ENCODE assay signal across 19 cellular contexts in the genomic region with DNA sequence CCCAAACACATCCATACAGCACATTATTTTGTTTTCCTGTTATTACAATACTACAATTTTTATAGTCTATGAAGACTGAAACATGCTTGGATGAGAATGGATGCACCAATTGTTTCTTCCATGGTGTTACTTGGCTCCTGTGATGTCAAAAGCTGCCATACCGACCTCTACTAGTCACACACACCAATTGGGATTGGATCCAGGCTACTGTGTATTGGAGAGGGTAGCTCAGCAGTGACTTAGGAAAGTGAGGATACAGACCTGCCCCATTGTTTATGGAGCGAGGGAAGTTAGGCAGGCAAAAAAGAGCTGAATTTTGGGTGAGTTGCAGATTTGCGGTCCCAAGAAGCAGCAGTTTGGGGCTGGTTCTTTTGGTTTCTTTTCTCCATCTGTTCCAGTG. TPM values are rescaled to one million over a fixed set of nuclear protein-coding genes. Genes with fewer than 3 reads are reported as not detected.
DNase-seq lines count a peak whose midpoint lies in the region; ATAC-seq and TF ChIP-seq lines count a peak whose summit lies in the region.
"Had no signal": no experiment of that assay in that cellular context is flagged by ENCODE, and none has a peak within 500 bp of the region (broad histone marks: within the 10 kb centered on the region; RNA-seq: fewer than 3 reads in every experiment).

No MANE protein-coding gene starts in this region.

- H3K27me3 Mint-ChIP-seq in effector memory CD8-positive, alpha-beta T cell = no peaks in the 10 kb centered on the region
- H3K27me3 Mint-ChIP-seq: IgD-negative memory B cell had no signal

- H3K4ac ChIP-seq in mesendoderm (ENCODE audit: low read depth, low read length) = no peak overlapping the region

- TF ChIP-seq CTCF in heart left ventricle (IDR thresholded peaks at IDR 0.05) = no peak

- H3K4me1 Mint-ChIP-seq in effector memory CD8-positive, alpha-beta T cell (ENCODE audit: low read depth in 2 of 2) = no peaks in the 10 kb centered on the region
- H3K4me1 Mint-ChIP-seq: IgD-negative memory B cell had no signal

- no peak overlapping the region for H3K4me3 ChIP-seq in heart left ventricle
- no peak overlapping the region for H3K4me3 ChIP-seq in mesendoderm (ENCODE audit: low read length)
- H3K4me3 ChIP-seq: MG63 had no signal

- H4K8ac ChIP-seq in mesendoderm (ENCODE audit: low read depth, low read length) = no peak overlapping the region

- H3K79me1 ChIP-seq in mesendoderm (ENCODE audit: low read length) = no peaks in the 10 kb centered on the region

- H3K9ac ChIP-seq in mesendoderm (ENCODE audit: low read length) = no peak overlapping the region

- no peak overlapping the region for H2BK15ac ChIP-seq in mesendoderm (replicated peaks; ENCODE audit: low read depth)

- intact Hi-C loops in heart left ventricle (cut with DNase I) = no loop called here
- intact Hi-C loops in left cardiac atrium (cut with DNase I) = no loop called here

- no peak overlapping the region for H3K4me3 Mint-ChIP-seq in effector memory CD8-positive, alpha-beta T cell
- H3K4me3 Mint-ChIP-seq: IgD-negative memory B cell had no signal

- no peak for TF ChIP-seq POLR2A in heart left ventricle (IDR thresholded peaks at IDR 0.05)

- H3K27ac ChIP-seq in heart left ventricle = no peak overlapping the region
- H3K27ac ChIP-seq in mesendoderm (ENCODE audit: low read depth, low read length) = no peak overlapping the region
- H3K27ac ChIP-seq: C4-2B had no signal

- ATAC-seq in heart left ventricle (peak in 3 of 4 donors; percentile 57 to 74 (median 70)), left cardiac atrium (no peak), HG03565 (IDR thresholded peaks at IDR 0.05; ENCODE audit: unreplicated experiment) (no peak)
- ATAC-seq in effector memory CD8-positive, alpha-beta T cell (replicated peaks) = no peak

- H3K36me3 ChIP-seq in heart left ventricle = no peaks in the 10 kb centered on the region
- H3K36me3 ChIP-seq in mesendoderm (ENCODE audit: control insufficient read depth, insufficient read depth, low read length) = no peaks in the 10 kb centered on the region
- H3K36me3 ChIP-seq: MG63 had no signal

- no peaks in the 10 kb centered on the region for H3K9me3 Mint-ChIP-seq in effector memory CD8-positive, alpha-beta T cell
- H3K9me3 Mint-ChIP-seq: IgD-negative memory B cell had no signal

- H3K18ac ChIP-seq in mesendoderm (ENCODE audit: low read length) = no peak overlapping the region

- no peak overlapping the region for H3K27ac Mint-ChIP-seq in effector memory CD8-positive, alpha-beta T cell
- H3K27ac Mint-ChIP-seq: IgD-negative memory B cell had no signal

- no peaks in the 10 kb centered on the region for H3K36me3 Mint-ChIP-seq in effector memory CD8-positive, alpha-beta T cell (ENCODE audit: insufficient read depth)

- no peak overlapping the region for H3K23ac ChIP-seq in mesendoderm (ENCODE audit: low read length)

- no peak overlapping the region for H2BK120ac ChIP-seq in mesendoderm (ENCODE audit: low read depth, low read length)

- no peak overlapping the region for H2AK5ac ChIP-seq in mesendoderm (ENCODE audit: low read length)

- H3K56ac ChIP-seq in mesendoderm (ENCODE audit: low read length) = no peak overlapping the region

- peaks cover 0 to 14% (median 0%) of the 10 kb centered on the region in 12 donors for H3K4me1 ChIP-seq in heart left ventricle
- no peaks in the 10 kb centered on the region for H3K4me1 ChIP-seq in mesendoderm (ENCODE audit: control insufficient read depth, low read depth, low read length)

- H3K9me3 ChIP-seq in heart left ventricle = no peaks in the 10 kb centered on the region
- H3K9me3 ChIP-seq: MG63 had no signal

- H4K5ac ChIP-seq in mesendoderm (ENCODE audit: low read length) = no peak overlapping the region

- no peak for DNase-seq in heart left ventricle
- no peak for DNase-seq in left cardiac atrium
- peak; percentile 19 for DNase-seq in M059J (ENCODE audit: low read depth)
- DNase-seq in mesendoderm = peak; percentile 28
- no peak for DNase-seq in stimulated activated naive CD4-positive, alpha-beta T cell (lab: John Stamatoyannopoulos, UW)
- DNase-seq in stimulated activated CD4-positive, alpha-beta T cell treated with anti-CD3 and anti-CD28 coated beads, Interleukin-12 subunit alpha, Interleukin-12 subunit beta, amount 100 ng/mL, for 4 hours = no peak
- DNase-seq in effector memory CD8-positive, alpha-beta T cell = no peak
- DNase-seq: HCEC 1CT, Karpas-422, MG63, NCI-H1092, NCI-H1436 treated with DMSO at 0.1 percent for 48 hours, NCI-H2029, NCI-H345, NCI-H524 treated with DMSO at 0.1 percent for 48 hours, RPMI8226 had no signal

- WGBS in heart left ventricle, 4 donors = 65 to 78% (median 71%) methylated on average over 3 of the region's 3 CpGs
- WGBS in mesendoderm (ENCODE audit: extremely low coverage, insufficient coverage, low lambda C conversion rate) = no CpG with 5 or more reads among the region's 3 CpGs

- no peaks in the 10 kb centered on the region for H3K79me2 ChIP-seq in mesendoderm (ENCODE audit: control insufficient read depth, insufficient read depth, low read length)

- no peaks in the 10 kb centered on the region for H3K27me3 ChIP-seq in heart left ventricle
- H3K27me3 ChIP-seq in mesendoderm (ENCODE audit: insufficient read depth, low read length, poor library complexity) = no peaks in the 10 kb centered on the region
- H3K27me3 ChIP-seq: MG63 had no signal

- no peak overlapping the region for H2BK5ac ChIP-seq in mesendoderm (ENCODE audit: low read length)

- H3K4me2 ChIP-seq in mesendoderm (ENCODE audit: low read length) = no peak overlapping the region

RNA-seq across cellular contexts. Expression of gene AKAP6, which starts 30.8 kb away (rescaled TPM):
- total RNA-seq in heart left ventricle = 100 to 1,000 TPM; 157 to 303 (median 232) TPM
- polyA plus RNA-seq in heart left ventricle = 10 to 100 TPM; 20.4 to 49.3 TPM
- 100 to 1,000 TPM in 1 of 2 donors, 10 to 100 TPM in 1; 98.2 to 111 TPM for total RNA-seq in left cardiac atrium
- total RNA-seq in M059J (2014; rRNA removed; shearing (Covaris generic)) = 27.4 and 40.6 TPM in 2 replicates
- 0.24 TPM for polyA plus RNA-seq in mesendoderm (2013, experiment 1 of 2)
- polyA plus RNA-seq in mesendoderm (2013, experiment 2 of 2) = 0.13 TPM

Comparison
In these comparisons a context has a peak if more than half of its experiments do, and no peak if none do; other contexts are left out.
1. ATAC-seq: peak in heart left ventricle (3 of 4); none in left cardiac atrium (0 of 2), effector memory CD8-positive, alpha-beta T cell (single experiment) and HG03565 (single experiment).
2. DNase-seq: peak in M059J (single experiment) and mesendoderm (single experiment); none in heart left ventricle (0 of 5), left cardiac atrium (single experiment), stimulated activated naive CD4-positive, alpha-beta T cell (0 of 6), stimulated activated CD4-positive, alpha-beta T cell treated with anti-CD3 and anti-CD28 coated beads, Interleukin-12 subunit alpha, Interleukin-12 subunit beta, amount 100 ng/mL, for 4 hours (single experiment) and effector memory CD8-positive, alpha-beta T cell (0 of 3).